ENCODE assay signal across 10 cellular contexts in the genomic region with DNA sequence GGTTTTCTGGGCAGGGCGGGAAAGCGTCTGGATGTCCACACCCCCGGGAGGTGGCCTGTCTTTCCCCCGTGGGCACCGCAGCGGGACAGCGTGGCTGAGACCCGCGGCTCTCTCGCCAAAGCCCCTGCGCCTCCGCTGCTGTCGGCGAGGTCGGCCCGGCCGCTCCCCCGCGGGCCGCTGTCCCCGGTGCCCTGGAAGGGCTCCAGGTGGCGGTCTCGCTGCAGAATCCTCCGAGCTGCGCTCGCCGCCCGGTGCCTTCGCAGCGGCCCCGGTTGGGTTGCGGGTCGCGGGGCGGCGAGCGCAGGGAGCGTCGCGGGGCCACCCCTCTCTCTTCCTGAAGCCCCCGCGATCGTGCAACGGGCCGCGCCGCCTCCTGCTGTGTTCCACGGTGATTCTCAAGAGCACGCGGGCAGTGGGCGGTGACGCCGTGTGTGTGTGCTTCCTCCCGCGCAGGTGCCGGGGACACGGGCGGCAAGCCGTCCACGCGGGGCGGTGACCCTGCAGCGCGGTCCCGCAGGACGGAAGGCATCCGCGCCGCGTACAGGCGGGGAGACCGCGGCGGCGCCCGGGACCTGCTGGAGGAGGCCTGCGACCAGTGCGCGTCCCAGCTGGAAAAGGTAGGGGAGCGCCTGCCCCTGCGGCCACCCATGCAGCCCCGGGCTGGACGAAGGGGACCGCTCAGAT. TPM values are rescaled to one million over a fixed set of nuclear protein-coding genes. Genes with fewer than 3 reads are reported as not detected.
A peak's percentile ranks its signal among the peaks of the same experiment; 100 is the strongest.
DNase-seq lines count a peak whose midpoint lies in the region; ATAC-seq, FAIRE-seq and TF ChIP-seq lines count a peak whose summit lies in the region.
"Had no signal": no experiment of that assay in that cellular context is flagged by ENCODE, and none has a peak within 500 bp of the region (broad histone marks: within the 10 kb centered on the region; RNA-seq: fewer than 3 reads in every experiment).

No MANE protein-coding gene starts in this region.

- H3K4me1 Mint-ChIP-seq in activated CD4-positive, alpha-beta T cell treated with anti-CD3 and anti-CD28 coated beads, Interleukin-2, amount 10 ng/mL, durations not matched to agents 24 days and 14 days: no peaks in the 10 kb centered on the region
- peaks cover 3% of the 10 kb centered on the region for H3K4me1 Mint-ChIP-seq in CD8-positive, alpha-beta T cell (ENCODE audit: low read depth)

- ATAC-seq in right lobe of liver: peak in 2 of 4 donors; percentile 18 to 40
- ATAC-seq in CD8-positive, alpha-beta T cell: no peak

- H3K9me3 ChIP-seq in H1 (ENCODE audit: insufficient read depth in 2 of 2, low read depth in 1 of 2, low read length in 1 of 2): no peaks in the 10 kb centered on the region; a peak in 1 of 4 replicates
- H3K9me3 ChIP-seq in right lobe of liver: no peaks in the 10 kb centered on the region
- H3K9me3 ChIP-seq in suprapubic skin: no peaks in the 10 kb centered on the region
- H3K9me3 ChIP-seq in CD8-positive, alpha-beta T cell (ENCODE audit: low read length): no peaks in the 10 kb centered on the region
- H3K9me3 ChIP-seq: adrenal gland had no signal

- CTCF ChIA-PET in H1 (lab: Charles Lee; ENCODE audit: partially characterized antibody): interaction anchor here (1.3 to 5.0 kb wide), 4 partner anchors 34 to 55 kb away, joined by 3 to 32 read pairs (median 8); a partner anchor contains a TSS
- CTCF ChIA-PET in CD8-positive, alpha-beta T cell (lab: Charles Lee): no interaction called here

- H2BK5ac ChIP-seq in H1 (ENCODE audit: low read depth, low read length): no peak overlapping the region

- H4K91ac ChIP-seq in H1 (replicated peaks; ENCODE audit: insufficient read length, low read length): no peak overlapping the region

- TF ChIP-seq EP300 in H1 (IDR thresholded peaks at IDR 0.05; ENCODE audit: borderline replicate concordance in 1 of 2, low read depth in 2 of 2, low read length in 2 of 2): no peak
- no peak for TF ChIP-seq EP300 in suprapubic skin (IDR thresholded peaks at IDR 0.05)

- no peaks in the 10 kb centered on the region for H3K36me3 Mint-ChIP-seq in activated CD4-positive, alpha-beta T cell treated with anti-CD3 and anti-CD28 coated beads, Interleukin-2, amount 10 ng/mL, durations not matched to agents 24 days and 14 days (ENCODE audit: low read depth)
- H3K36me3 Mint-ChIP-seq in CD8-positive, alpha-beta T cell: no peaks in the 10 kb centered on the region

- no peak overlapping the region for H3K23ac ChIP-seq in H1 (ENCODE audit: insufficient read length)

- peaks cover 13 to 38% (median 27%) of the 10 kb centered on the region in 4 experiments for H3K27me3 ChIP-seq in H1 (replicated peaks in 1 of 4; ENCODE audit: control insufficient read depth in 3 of 4, extremely low read depth in 1 of 4, insufficient read depth in 3 of 4, low read length in 3 of 4)
- peaks cover 0 to 6% of the 10 kb centered on the region in 2 donors for H3K27me3 ChIP-seq in right lobe of liver
- peaks cover 13% of the 10 kb centered on the region for H3K27me3 ChIP-seq in suprapubic skin
- H3K27me3 ChIP-seq in CD8-positive, alpha-beta T cell (ENCODE audit: insufficient read depth, low read length): peaks cover 20% of the 10 kb centered on the region

- no peaks in the 10 kb centered on the region for H3K79me2 ChIP-seq in H1 (ENCODE audit: control insufficient read depth in 1 of 2, insufficient read depth in 2 of 2, low read length in 2 of 2)

- no peak overlapping the region for H3K4me3 Mint-ChIP-seq in activated CD4-positive, alpha-beta T cell treated with anti-CD3 and anti-CD28 coated beads, Interleukin-2, amount 10 ng/mL, durations not matched to agents 24 days and 14 days
- H3K4me3 Mint-ChIP-seq in CD8-positive, alpha-beta T cell: no peak overlapping the region

- FAIRE-seq in H1 (lab: Jason Lieb, UNC): no peak
- FAIRE-seq: A204.1 had no signal

- H3K14ac ChIP-seq in H1 (ENCODE audit: insufficient read length): no peak overlapping the region

- no peak overlapping the region for H4K8ac ChIP-seq in H1 (ENCODE audit: extremely low read depth, insufficient read depth, low read length)

- POLR2A ChIA-PET in H1 (lab: Charles Lee; ENCODE audit: partially characterized antibody): no interaction called here
- POLR2A ChIA-PET in CD8-positive, alpha-beta T cell (lab: Charles Lee): no interaction called here

- H4K5ac ChIP-seq in H1 (ENCODE audit: insufficient read length, low read depth, low read length): no peak overlapping the region

- H2BK12ac ChIP-seq in H1 (ENCODE audit: low read depth, low read length): peak overlapping the region; percentile 50; the same call in 1 of the 2 replicates

- peak overlapping the region; percentile 74 to 85 for H3K4me2 ChIP-seq in H1 (ENCODE audit: insufficient read depth in 1 of 2, low read depth in 2 of 2, low read length in 2 of 2)

- TF ChIP-seq CTCF in H1 (IDR thresholded peaks at IDR 0.05; ENCODE audit: control extremely low read depth in 1 of 3, insufficient read depth in 1 of 3, low read depth in 1 of 3, low read length in 3 of 3) (peak in 1 of 3 experiments; percentile 30; a peak in 1 of 4 replicates), right lobe of liver (IDR thresholded peaks at IDR 0.05) (no peak), suprapubic skin (IDR thresholded peaks at IDR 0.05) (no peak)
- no peak for TF ChIP-seq CTCF in CD8-positive, alpha-beta T cell (IDR thresholded peaks at IDR 0.05)

- no peak overlapping the region for H2BK20ac ChIP-seq in H1 (ENCODE audit: low read length)

- H2AFZ ChIP-seq in H1 (ENCODE audit: low read length): peak overlapping the region; percentile 55; the same call in 1 of the 2 replicates

- no peak overlapping the region; the same call in 1 of the 2 replicates for H3K18ac ChIP-seq in H1 (ENCODE audit: extremely low read depth, low read length)

- peak; percentile 49 for DNase-seq in activated CD4-positive, alpha-beta T cell treated with anti-CD3 and anti-CD28 coated beads, Interleukin-2, amount 10 ng/mL, durations not matched to agents 24 days and 14 days
- no peak for DNase-seq in activated CD4-positive, alpha-beta T cell treated with anti-CD3 and anti-CD28 coated beads, Interleukin-2, amount 50 U/mL, for 48 hours
- DNase-seq in H1 (ENCODE audit: low read depth in 1 of 2, low spot score in 2 of 2) (peak in 1 of 2 experiments; percentile 62), right lobe of liver (no peak), suprapubic skin (ENCODE audit: low spot score in 2 of 2) (no peak), nucleus accumbens (lab: John Stamatoyannopoulos, UW) (no peak), posterior vena cava (ENCODE audit: low spot score) (no peak)
- DNase-seq in CD8-positive, alpha-beta T cell: no peak
- DNase-seq: adrenal gland had no signal

- no peak overlapping the region for H3K56ac ChIP-seq in H1 (replicated peaks; ENCODE audit: insufficient read length, low read depth, low read length)

- H3K4me3 ChIP-seq in H1 (ENCODE audit: extremely low read depth in 1 of 4, insufficient read depth in 2 of 4, low read depth in 3 of 4, low read length in 4 of 4) (peak overlapping the region; percentile 19 to 60 (median 44)), right lobe of liver (peak overlapping the region in 2 of 3 donors; percentile 11 to 31), suprapubic skin (peak overlapping the region; percentile 36)
- no peak overlapping the region for H3K4me3 ChIP-seq in CD8-positive, alpha-beta T cell (ENCODE audit: low read depth, low read length)

- H3K27ac ChIP-seq in H1 (ENCODE audit: low read depth, low read length) (no peak overlapping the region), right lobe of liver (no peak overlapping the region), suprapubic skin (no peak overlapping the region)
- no peak overlapping the region for H3K27ac ChIP-seq in CD8-positive, alpha-beta T cell (ENCODE audit: low read depth, low read length)
- H3K27ac ChIP-seq: adrenal gland had no signal

- no peak overlapping the region for H2BK15ac ChIP-seq in H1 (ENCODE audit: low read length)

- H2AK5ac ChIP-seq in H1 (ENCODE audit: low read depth, low read length): no peak overlapping the region

- TF ChIP-seq POLR2A in H1 (IDR thresholded peaks at IDR 0.05; ENCODE audit: control extremely low read depth in 1 of 2, low read depth in 2 of 2, low read length in 2 of 2) (no peak), right lobe of liver (IDR thresholded peaks at IDR 0.05) (no peak), suprapubic skin (IDR thresholded peaks at IDR 0.05) (no peak)

- intact Hi-C loops in activated CD4-positive, alpha-beta T cell treated with anti-CD3 and anti-CD28 coated beads, Interleukin-2, amount 10 ng/mL, durations not matched to agents 24 days and 14 days (cut with micrococcal nuclease): no loop called here
- intact Hi-C loops in right lobe of liver (cut with DNase I) (no loop called here), posterior vena cava (cut with DNase I) (no loop called here)
- intact Hi-C loops in CD8-positive, alpha-beta T cell (cut with DNase I, micrococcal nuclease): no loop called here

- TF ChIP-seq RAD21 in H1 (IDR thresholded peaks at IDR 0.05 in 1 of 2, conservative IDR thresholded peaks at IDR 0.05 in 1 of 2; ENCODE audit: low read depth in 2 of 2, low read length in 2 of 2): peak; percentile 20 to 55; a peak in 3 of 4 replicates

- H3K36me3 ChIP-seq in H1 (ENCODE audit: control insufficient read depth in 2 of 4, insufficient read depth in 4 of 4, low read length in 3 of 4) (no peaks in the 10 kb centered on the region), right lobe of liver (no peaks in the 10 kb centered on the region), suprapubic skin (no peaks in the 10 kb centered on the region)
- no peaks in the 10 kb centered on the region for H3K36me3 ChIP-seq in CD8-positive, alpha-beta T cell (ENCODE audit: insufficient read depth, low read length)
- H3K36me3 ChIP-seq: adrenal gland had no signal

- H3K4me1 ChIP-seq in H1 (replicated peaks in 1 of 4; ENCODE audit: control insufficient read depth in 3 of 4, insufficient read depth in 4 of 4, low read length in 3 of 4) (peaks cover 0 to 13% (median 4%) of the 10 kb centered on the region in 4 experiments; a peak in 6 of 7 replicates), right lobe of liver (peaks cover 0 to 7% (median 0%) of the 10 kb centered on the region in 4 donors), suprapubic skin (peaks cover 9% of the 10 kb centered on the region)
- H3K4me1 ChIP-seq in CD8-positive, alpha-beta T cell (ENCODE audit: insufficient read depth, low read length): no peaks in the 10 kb centered on the region

- H4K20me1 ChIP-seq in H1 (replicated peaks in 1 of 2; ENCODE audit: control insufficient read depth in 1 of 2, insufficient read depth in 2 of 2, low read length in 2 of 2): no peaks in the 10 kb centered on the region

- no peak overlapping the region for H3K9ac ChIP-seq in H1 (replicated peaks in 1 of 4; ENCODE audit: extremely low read depth in 1 of 4, low read depth in 3 of 4, low read length in 3 of 4)

- 2% methylated on average over 78 of the region's 84 CpGs; no CpG with 5 or more reads in 1 of the 2 experiments for WGBS in H1 (ENCODE audit: extremely low coverage in 1 of 2, insufficient coverage in 1 of 2, insufficient read length in 1 of 2, insufficient replicate concordance in 2 of 2, low coverage in 1 of 2, low lambda C conversion rate in 2 of 2, missing lambda C conversion rate in 1 of 2), 2 experiments
- 0% methylated on average over 3 of the region's 84 CpGs for WGBS in right lobe of liver (ENCODE audit: insufficient coverage, low coverage, low lambda C conversion rate, missing lambda C conversion rate)
- WGBS in suprapubic skin: 30% methylated on average over 36 of the region's 84 CpGs

- H3K27ac Mint-ChIP-seq in activated CD4-positive, alpha-beta T cell treated with anti-CD3 and anti-CD28 coated beads, Interleukin-2, amount 10 ng/mL, durations not matched to agents 24 days and 14 days: no peak overlapping the region
- H3K27ac Mint-ChIP-seq in CD8-positive, alpha-beta T cell: no peak overlapping the region

- H3K4ac ChIP-seq in H1 (replicated peaks; ENCODE audit: insufficient read length, low read depth, low read length): no peak overlapping the region

- no peaks in the 10 kb centered on the region for H3K9me3 Mint-ChIP-seq in activated CD4-positive, alpha-beta T cell treated with anti-CD3 and anti-CD28 coated beads, Interleukin-2, amount 10 ng/mL, durations not matched to agents 24 days and 14 days
- H3K9me3 Mint-ChIP-seq in CD8-positive, alpha-beta T cell: no peaks in the 10 kb centered on the region

- H3K27me3 Mint-ChIP-seq in activated CD4-positive, alpha-beta T cell treated with anti-CD3 and anti-CD28 coated beads, Interleukin-2, amount 10 ng/mL, durations not matched to agents 24 days and 14 days: peaks cover 73% of the 10 kb centered on the region
- H3K27me3 Mint-ChIP-seq in CD8-positive, alpha-beta T cell (ENCODE audit: low read depth): peaks cover 54% of the 10 kb centered on the region

- no peaks in the 10 kb centered on the region for H3K79me1 ChIP-seq in H1 (ENCODE audit: low read depth, low read length)

- H3K23me2 ChIP-seq in H1 (ENCODE audit: low read depth, low read length): peaks cover 10% of the 10 kb centered on the region; the same call in 1 of the 2 replicates

- H2BK120ac ChIP-seq in H1 (replicated peaks; ENCODE audit: low read depth, low read length): no peak overlapping the region

RNA-seq across cellular contexts. Expression of a gene that starts 54.3 kb away (rescaled TPM):
- total RNA-seq in activated CD4-positive, alpha-beta T cell treated with anti-CD3 and anti-CD28 coated beads, Interleukin-2, amount 10 ng/mL, durations not matched to agents 24 days and 14 days: 1.3 and 2.1 TPM in 2 replicates
- total RNA-seq in H1 (2021; fragmentation: NEBNext Ultra II Directional; extraction: Animal tissue kit (Norgen Biotek cat#: 25700)): 3.4 and 3.6 TPM in 2 replicates
- polyA plus RNA-seq in H1 (2011; rRNA removed): 1.2 and 1.9 TPM in 2 replicates
- polyA plus RNA-seq in H1 (2011; cell fraction: cytosol; rRNA removed): 1.2 TPM
- 3.1 TPM for polyA plus RNA-seq in H1 (2011; cell fraction: nucleus; rRNA removed)
- 1.8 to 2.6 TPM (median 1.9 TPM) in 4 replicates for polyA plus RNA-seq in H1 (2012, experiment 1 of 2)
- polyA plus RNA-seq in H1 (2012, experiment 2 of 2): 0.97 TPM
- 1.5 TPM for polyA plus RNA-seq in H1 (2013, experiment 1 of 2)
- 1.3 TPM for polyA plus RNA-seq in H1 (2013, experiment 2 of 2)
- 1.5 and 2.1 TPM in 2 replicates for polyA minus RNA-seq in H1 (2011; rRNA and poly(A)+ RNA removed)
- polyA minus RNA-seq in H1 (2011; cell fraction: cytosol; rRNA and poly(A)+ RNA removed): 2.3 TPM
- 3.8 TPM for polyA minus RNA-seq in H1 (2011; cell fraction: nucleus; rRNA and poly(A)+ RNA removed)
- 1 to 10 TPM in 5 of 6 experiments, under 1 TPM in 1; 0.93 to 3.6 (median 2.5) TPM for total RNA-seq in right lobe of liver
- 10 to 100 TPM; 17.0 to 46.3 (median 26.4) TPM for total RNA-seq in suprapubic skin
- total RNA-seq in posterior vena cava: 10 to 100 TPM; 22.3 to 24.9 TPM
- under 1 TPM; 0.16 to 0.39 TPM for total RNA-seq in CD8-positive, alpha-beta T cell
